Comparison of ENCODE assay signal across 8 cellular contexts in the genomic region with DNA sequence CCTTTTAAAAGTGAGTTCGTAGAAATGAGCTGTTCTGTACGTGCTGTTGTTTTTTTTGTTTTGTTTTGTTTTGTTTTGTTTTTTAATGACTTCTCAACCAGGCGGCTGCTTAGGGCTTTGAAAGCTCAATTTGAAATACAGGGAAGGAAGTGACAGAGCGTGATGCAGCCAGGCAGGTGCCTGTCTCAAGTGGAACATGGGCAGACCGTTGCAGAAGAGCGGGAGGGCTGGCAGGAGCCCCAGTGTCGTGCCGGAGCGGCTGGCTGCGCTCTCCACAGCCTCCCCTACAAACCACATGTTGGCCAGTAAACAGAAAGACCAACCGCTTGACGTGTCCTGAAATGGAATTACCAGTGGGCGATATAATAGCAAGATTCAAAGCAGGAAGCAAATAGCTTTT.
A peak's percentile ranks its signal among the peaks of the same experiment; 100 is the strongest.
DNase-seq lines count a peak whose midpoint lies in the region; ATAC-seq and TF ChIP-seq lines count a peak whose summit lies in the region.

No MANE protein-coding gene starts in this region.

- WGBS in thyroid gland, 2 donors, result 11 to 20% methylated on average over 13 of the region's 13 CpGs

- no peaks in the 10 kb centered on the region for H3K27me3 Mint-ChIP-seq in chondrocyte (ENCODE audit: low read depth)

- H3K27ac Mint-ChIP-seq in chondrocyte (ENCODE audit: unreplicated experiment), result no peak overlapping the region

- ATAC-seq in GM18511 (IDR thresholded peaks at IDR 0.05; ENCODE audit: unreplicated experiment) (peak; percentile 93), HG03097 (IDR thresholded peaks at IDR 0.05; ENCODE audit: low FRiP score, unreplicated experiment) (peak; percentile 73)

- H3K4me1 ChIP-seq in thyroid gland, result peaks cover 18 to 23% of the 10 kb centered on the region in 2 donors

- no peaks in the 10 kb centered on the region for H3K36me3 ChIP-seq in thyroid gland

- peak in 1 of 2 donors; percentile 55 for TF ChIP-seq POLR2A in thyroid gland (IDR thresholded peaks at IDR 0.05)

- H3K4me3 Mint-ChIP-seq in chondrocyte (ENCODE audit: unreplicated experiment), result no peak overlapping the region

- intact Hi-C loops in cardiac septum (cut with DNase I) (no loop called here), thyroid gland (cut with DNase I) (no loop called here)

- H3K27me3 ChIP-seq in thyroid gland, result no peaks in the 10 kb centered on the region

- peaks cover 3% of the 10 kb centered on the region for H3K4me1 Mint-ChIP-seq in chondrocyte (ENCODE audit: low read depth)

- DNase-seq in NOMO-1 treated with dmso at 0.1 percent for 144 hours (lab: John Stamatoyannopoulos, UW; ENCODE audit: unreplicated experiment) (peak; percentile 97), cardiac septum (ENCODE audit: low spot score) (peak; percentile 88), thyroid gland (peak; percentile 95 to 96), hepatic stellate cell (ENCODE audit: low spot score) (no peak), NCI-H82 treated with DMSO at 0.1 percent for 48 hours (lab: John Stamatoyannopoulos, UW; ENCODE audit: unreplicated experiment) (no peak), chondrocyte (ENCODE audit: low spot score) (no peak)

- H3K27ac ChIP-seq in thyroid gland, result peak overlapping the region; percentile 70 to 85 (median 78)

- no peaks in the 10 kb centered on the region for H3K9me3 ChIP-seq in thyroid gland

- H3K4me3 ChIP-seq in thyroid gland (replicated peaks in 1 of 3), result no peak overlapping the region

- H3K9me3 Mint-ChIP-seq in chondrocyte (ENCODE audit: low read depth), result no peaks in the 10 kb centered on the region

- TF ChIP-seq CTCF in thyroid gland (IDR thresholded peaks at IDR 0.05), result no peak
- no peak for TF ChIP-seq CTCF in chondrocyte (IDR thresholded peaks at IDR 0.05)

- no peaks in the 10 kb centered on the region for H3K36me3 Mint-ChIP-seq in chondrocyte (ENCODE audit: low read depth)

Comparison
In these comparisons a context has a peak if more than half of its experiments do, and no peak if none do; other contexts are left out.
1. DNase-seq: peak in NOMO-1 treated with dmso at 0.1 percent for 144 hours (single experiment), cardiac septum (single experiment) and thyroid gland (2 of 2); none in hepatic stellate cell (single experiment), NCI-H82 treated with DMSO at 0.1 percent for 48 hours (single experiment) and chondrocyte (single experiment).